ENCODE assay signal across 20 cellular contexts in the genomic region with DNA sequence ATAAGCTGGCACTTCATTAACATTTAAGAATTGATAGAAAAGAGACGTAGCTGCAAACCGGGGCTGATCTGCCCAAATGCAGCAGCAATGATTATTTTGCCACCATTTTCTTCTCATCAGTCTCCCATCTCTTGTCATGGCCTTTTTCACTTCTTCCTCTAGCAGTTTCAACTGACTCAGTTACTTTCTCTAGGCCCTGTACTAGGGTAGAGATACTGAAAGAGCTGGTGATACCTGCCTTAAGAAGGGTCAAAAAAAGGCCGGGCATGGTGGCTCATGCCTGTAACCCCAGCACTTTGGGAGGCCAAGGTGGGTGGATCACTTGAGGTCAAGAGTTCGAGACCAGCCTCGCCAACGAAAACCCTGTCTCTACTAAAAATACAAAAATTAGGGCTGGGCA.
"Had no signal": no experiment of that assay in that cellular context is flagged by ENCODE, and none has a peak within 500 bp of the region (broad histone marks: within the 10 kb centered on the region; RNA-seq: fewer than 3 reads in every experiment).

No MANE protein-coding gene starts in this region.

- DNase-seq: Kasumi-1; MM.1S; NCI-H1092 treated with DMSO at 0.1 percent for 48 hours; NCI-H1436 treated with DMSO at 0.1 percent for 48 hours; NCI-H1694 treated with DMSO at 0.1 percent for 48 hours; NCI-H2029; NCI-H2081 treated with DMSO at 0.1 percent for 48 hours; NCI-H2171 treated with DMSO at 0.1 percent for 48 hours; NCI-H345; NCI-H524; NCI-H526 treated with DMSO at 0.1 percent for 48 hours; NCI-H748 treated with DMSO at 0.1 percent for 48 hours; NK-92 treated with Interleukin-12 subunit alpha and Interleukin-12 subunit beta, amount 100 ng/mL, for 24 hours; SHP77; SK-N-SH; T-helper 1 cell had no signal

- H3K9me3 ChIP-seq: SK-N-SH had no signal

- ATAC-seq: K562 had no signal

- H3K4me3 ChIP-seq: K562 had no signal

- H3K27ac ChIP-seq: HL-60, KMS-11, RWPE1 had no signal

- H3K9me2 ChIP-seq: SK-N-SH had no signal

- H3K4me2 ChIP-seq: KMS-11, SK-N-SH had no signal

- H3K9ac ChIP-seq: KMS-11, SK-N-SH had no signal
